ENCODE assay signal across 24 cellular contexts in genomic region chr5:124114911-124115310, GRCh38.
DNase-seq lines count a peak whose midpoint lies in the region; FAIRE-seq lines count a peak whose summit lies in the region.
"Had no signal": no experiment of that assay in that cellular context is flagged by ENCODE, and none has a peak within 500 bp of the region (broad histone marks: within the 10 kb centered on the region; RNA-seq: fewer than 3 reads in every experiment).

No MANE protein-coding gene starts in this region.

- H3K27me3 ChIP-seq in small intestine (ENCODE audit: control insufficient read depth in 2 of 2, insufficient read depth in 2 of 2, low read length in 2 of 2): no peaks in the 10 kb centered on the region
- H3K27me3 ChIP-seq in H7 (ENCODE audit: control insufficient read depth, insufficient read depth, low read length): no peaks in the 10 kb centered on the region
- H3K27me3 ChIP-seq: BE2C; BLaER1 treated with 17β-estradiol and CSF1 and Interleukin-3, amounts not matched to agents 10 nM and 100 nM had no signal

- peak; percentile 65 for DNase-seq in DMS53 (lab: John Stamatoyannopoulos, UW)
- DNase-seq in DMS53 treated with DMSO at 0.1 percent for 48 hours (lab: John Stamatoyannopoulos, UW; ENCODE audit: unreplicated experiment): no peak
- DNase-seq in NCI-H748 treated with DMSO at 0.1 percent for 48 hours (lab: John Stamatoyannopoulos, UW): peak; percentile 26
- DNase-seq in small intestine: peak; percentile 41
- no peak for DNase-seq in activated T-cell treated with anti-CD3 and anti-CD28 coated beads, Interleukin-2, amount 50 U/mL, for 1 hour
- DNase-seq in H7: no peak
- DNase-seq: ACHN; AML-193; BE2C; Calu3; CD4-positive, alpha-beta T cell; CD8-positive, alpha-beta memory T cell; COR-L47; DMS79; EL; GDM1; GM23248; H9 had no signal

- FAIRE-seq in small intestine (lab: Jason Lieb, UNC): no peak
- FAIRE-seq: A204.1, GM12878, GM19239, H1 had no signal

- no peaks in the 10 kb centered on the region for H3K36me3 ChIP-seq in small intestine (ENCODE audit: control insufficient read depth in 2 of 2, insufficient read depth in 2 of 2, low read length in 2 of 2)
- H3K36me3 ChIP-seq in H7 (replicated peaks; ENCODE audit: control insufficient read depth, insufficient read depth, low read length): no peaks in the 10 kb centered on the region
- H3K36me3 ChIP-seq: BE2C; BLaER1 treated with 17β-estradiol and CSF1 and Interleukin-3, amounts not matched to agents 10 nM and 100 nM had no signal

- H3K27ac ChIP-seq in small intestine (ENCODE audit: low read depth in 1 of 2, low read length in 1 of 2): no peak overlapping the region
- H3K27ac ChIP-seq: 22Rv1; BLaER1 treated with 17β-estradiol and CSF1 and Interleukin-3, amounts not matched to agents 10 nM and 100 nM; GM23248 had no signal

- H3K4me1 ChIP-seq in small intestine (ENCODE audit: control insufficient read depth in 2 of 2, insufficient read depth in 1 of 2, low read depth in 1 of 2, low read length in 1 of 2): no peaks in the 10 kb centered on the region
- H3K4me1 ChIP-seq: BE2C; BLaER1 treated with 17β-estradiol and CSF1 and Interleukin-3, amounts not matched to agents 10 nM and 100 nM had no signal

- H3K4me3 ChIP-seq in small intestine (ENCODE audit: low read depth in 1 of 2, low read length in 2 of 2) (no peak overlapping the region), H7 (ENCODE audit: insufficient read depth, low read depth, low read length) (no peak overlapping the region)
- H3K4me3 ChIP-seq: BLaER1 treated with 17β-estradiol and CSF1 and Interleukin-3, amounts not matched to agents 10 nM and 100 nM; GM12878; GM23248 had no signal

- no peaks in the 10 kb centered on the region for H3K9me3 ChIP-seq in small intestine (ENCODE audit: control insufficient read depth, low read depth)
- H3K9me3 ChIP-seq: BE2C; BLaER1 treated with 17β-estradiol and CSF1 and Interleukin-3, amounts not matched to agents 10 nM and 100 nM had no signal

Comparison
In these comparisons a context has a peak if more than half of its experiments do, and no peak if none do; other contexts are left out.
1. DNase-seq: peak in DMS53 (single experiment), NCI-H748 treated with DMSO at 0.1 percent for 48 hours (single experiment) and small intestine (single experiment); none in DMS53 treated with DMSO at 0.1 percent for 48 hours (single experiment), activated T-cell treated with anti-CD3 and anti-CD28 coated beads, Interleukin-2, amount 50 U/mL, for 1 hour (single experiment) and H7 (single experiment).